14 cellular contexts compared by ENCODE assay signal in genomic region chr2:137975280-137976271, GRCh38. TPM values are rescaled to one million over a fixed set of nuclear protein-coding genes. Genes with fewer than 3 reads are reported as not detected.
A peak's percentile ranks its signal among the peaks of the same experiment; 100 is the strongest.
DNase-seq lines count a peak whose midpoint lies in the region; ATAC-seq, FAIRE-seq and TF ChIP-seq lines count a peak whose summit lies in the region.
"Had no signal": no experiment of that assay in that cellular context is flagged by ENCODE, and none has a peak within 500 bp of the region (broad histone marks: within the 10 kb centered on the region; RNA-seq: fewer than 3 reads in every experiment).

No MANE protein-coding gene starts in this region.

- H3K4me1 ChIP-seq in keratinocyte (ENCODE audit: control insufficient read depth, extremely low read depth, insufficient read depth, low read length): peaks cover 10% of the 10 kb centered on the region
- H3K4me1 ChIP-seq: BE2C, neural progenitor cell had no signal

- H3K4me1 Mint-ChIP-seq in progenitor cell of endocrine pancreas (ENCODE audit: low read depth): peaks cover 40% of the 10 kb centered on the region
- no peaks in the 10 kb centered on the region for H3K4me1 Mint-ChIP-seq in activated T-helper 17 cell treated with anti-CD3 and anti-CD28 coated beads, Interleukin-2, amount 50 U/mL, for 72 hours
- H3K4me1 Mint-ChIP-seq: neural progenitor cell had no signal

- DNase-seq in ELF-1 (ENCODE audit: low read depth, low spot score): peak; percentile 18
- peak; percentile 62 for DNase-seq in NCI-H774 (lab: John Stamatoyannopoulos, UW)
- no peak for DNase-seq in keratinocyte (ENCODE audit: low read depth, low spot score)
- no peak for DNase-seq in progenitor cell of endocrine pancreas (ENCODE audit: low spot score, unreplicated experiment)
- no peak for DNase-seq in coronary artery (ENCODE audit: low spot score)
- DNase-seq: activated CD8-positive, alpha-beta T cell treated with anti-CD3 and anti-CD28 coated beads, Interleukin-2, amount 10 ng/mL, durations not matched to agents 7 days and 5 days; BE2C; cerebellar nuclear complex; T-helper 2 cell had no signal

- peaks cover 3% of the 10 kb centered on the region for H3K36me3 Mint-ChIP-seq in progenitor cell of endocrine pancreas (ENCODE audit: insufficient read depth)
- H3K36me3 Mint-ChIP-seq in activated T-helper 17 cell treated with anti-CD3 and anti-CD28 coated beads, Interleukin-2, amount 50 U/mL, for 72 hours (ENCODE audit: low read depth): no peaks in the 10 kb centered on the region
- H3K36me3 Mint-ChIP-seq: activated naive CD4-positive, alpha-beta T cell treated with anti-CD3 and anti-CD28 coated beads, Interleukin-2, amount 50 U/mL, for 72 hours; neural progenitor cell had no signal

- TF ChIP-seq CTCF in keratinocyte (optimal IDR thresholded peaks at IDR 0.05 in 1 of 3, IDR thresholded peaks at IDR 0.05 in 1 of 3, conservative IDR thresholded peaks at IDR 0.05 in 1 of 3; ENCODE audit: extremely low read depth in 1 of 3, insufficient read depth in 2 of 3, low read length in 3 of 3) (no peak), progenitor cell of endocrine pancreas (IDR thresholded peaks at IDR 0.05; ENCODE audit: unreplicated experiment) (no peak), coronary artery (IDR thresholded peaks at IDR 0.05) (no peak)

- H4K20me1 ChIP-seq in keratinocyte (ENCODE audit: control insufficient read depth, extremely low read depth, insufficient read depth, low read length): no peaks in the 10 kb centered on the region

- dilution Hi-C loops in keratinocyte (cut with MboI; ENCODE audit: extremely low pct_ligation_motif_present, low sequenced_read_pairs): no loop called here

- no peaks in the 10 kb centered on the region for H3K9me3 ChIP-seq in keratinocyte (ENCODE audit: control insufficient read depth, low read depth, low read length)
- H3K9me3 ChIP-seq: BE2C had no signal

- no peak overlapping the region for H3K4me3 ChIP-seq in keratinocyte (ENCODE audit: control insufficient read depth in 2 of 3, extremely low read depth in 1 of 3, insufficient read depth in 2 of 3, low read depth in 1 of 3, low read length in 3 of 3)
- H3K4me3 ChIP-seq in coronary artery: no peak overlapping the region
- H3K4me3 ChIP-seq: neural progenitor cell had no signal

- H3K9ac ChIP-seq in keratinocyte (ENCODE audit: control insufficient read depth, extremely low read depth, insufficient read depth, low read length): no peak overlapping the region
- H3K9ac ChIP-seq: neural progenitor cell had no signal

- H3K4me3 Mint-ChIP-seq in progenitor cell of endocrine pancreas (ENCODE audit: low read depth): peak overlapping the region; percentile 5
- no peak overlapping the region for H3K4me3 Mint-ChIP-seq in activated T-helper 17 cell treated with anti-CD3 and anti-CD28 coated beads, Interleukin-2, amount 50 U/mL, for 72 hours
- H3K4me3 Mint-ChIP-seq: activated CD8-positive, alpha-beta T cell treated with anti-CD3 and anti-CD28 coated beads, Interleukin-2, amount 10 ng/mL, durations not matched to agents 7 days and 5 days; neural progenitor cell had no signal

- no peaks in the 10 kb centered on the region for H3K27me3 ChIP-seq in keratinocyte (ENCODE audit: control insufficient read depth, extremely low read depth, insufficient read depth, low read length)
- H3K27me3 ChIP-seq: BE2C, neural progenitor cell had no signal

- H3K27ac ChIP-seq in keratinocyte (ENCODE audit: control insufficient read depth, insufficient read depth, low read length) (no peak overlapping the region), coronary artery (no peak overlapping the region)
- H3K27ac ChIP-seq: neural progenitor cell had no signal

- no peak overlapping the region for H3K4me2 ChIP-seq in keratinocyte (ENCODE audit: control insufficient read depth, extremely low read depth, insufficient read depth, low read depth, low read length)
- H3K4me2 ChIP-seq: neural progenitor cell had no signal

- peak overlapping the region; percentile 92 for H3K27ac Mint-ChIP-seq in progenitor cell of endocrine pancreas
- no peak overlapping the region for H3K27ac Mint-ChIP-seq in activated T-helper 17 cell treated with anti-CD3 and anti-CD28 coated beads, Interleukin-2, amount 50 U/mL, for 72 hours
- H3K27ac Mint-ChIP-seq: activated CD8-positive, alpha-beta T cell treated with anti-CD3 and anti-CD28 coated beads, Interleukin-2, amount 10 ng/mL, durations not matched to agents 7 days and 5 days; activated naive CD4-positive, alpha-beta T cell treated with anti-CD3 and anti-CD28 coated beads, Interleukin-2, amount 50 U/mL, for 72 hours; neural progenitor cell had no signal

- H3K36me3 ChIP-seq in keratinocyte (ENCODE audit: control insufficient read depth in 2 of 2, extremely low read depth in 1 of 2, insufficient read depth in 2 of 2, low read length in 2 of 2): no peaks in the 10 kb centered on the region
- H3K36me3 ChIP-seq: BE2C, neural progenitor cell had no signal

- no peak overlapping the region for H2AFZ ChIP-seq in keratinocyte (ENCODE audit: control insufficient read depth, low read length)
- H2AFZ ChIP-seq: neural progenitor cell had no signal

- FAIRE-seq in keratinocyte (lab: Jason Lieb, UNC): peak; percentile 20

- H3K9me3 Mint-ChIP-seq in progenitor cell of endocrine pancreas (ENCODE audit: low read depth): peaks cover 3% of the 10 kb centered on the region
- no peaks in the 10 kb centered on the region for H3K9me3 Mint-ChIP-seq in activated T-helper 17 cell treated with anti-CD3 and anti-CD28 coated beads, Interleukin-2, amount 50 U/mL, for 72 hours
- H3K9me3 Mint-ChIP-seq: activated naive CD4-positive, alpha-beta T cell treated with anti-CD3 and anti-CD28 coated beads, Interleukin-2, amount 50 U/mL, for 72 hours; neural progenitor cell had no signal

- H3K9me1 ChIP-seq in keratinocyte (ENCODE audit: control insufficient read depth, extremely low read depth, insufficient read depth, low read length): no peaks in the 10 kb centered on the region

- H3K79me2 ChIP-seq in keratinocyte (ENCODE audit: control insufficient read depth, insufficient read depth, low read length): no peaks in the 10 kb centered on the region

- no peaks in the 10 kb centered on the region for H3K27me3 Mint-ChIP-seq in progenitor cell of endocrine pancreas
- H3K27me3 Mint-ChIP-seq in activated T-helper 17 cell treated with anti-CD3 and anti-CD28 coated beads, Interleukin-2, amount 50 U/mL, for 72 hours: no peaks in the 10 kb centered on the region

- ATAC-seq in activated T-helper 17 cell treated with anti-CD3 and anti-CD28 coated beads, Interleukin-2, amount 50 U/mL, for 72 hours (replicated peaks): no peak
- ATAC-seq in GM18519 (IDR thresholded peaks at IDR 0.05; ENCODE audit: low FRiP score, unreplicated experiment) (no peak), GM19397 (IDR thresholded peaks at IDR 0.05; ENCODE audit: unreplicated experiment) (no peak)
- ATAC-seq: activated CD8-positive, alpha-beta T cell treated with anti-CD3 and anti-CD28 coated beads, Interleukin-2, amount 10 ng/mL, durations not matched to agents 7 days and 5 days; activated naive CD4-positive, alpha-beta T cell treated with anti-CD3 and anti-CD28 coated beads, Interleukin-2, amount 50 U/mL, for 72 hours had no signal

RNA-seq across cellular contexts. Expression of gene HNMT, which starts 11.3 kb away (rescaled TPM):
- polyA plus RNA-seq in keratinocyte: 5.4 to 7.4 TPM (median 6.8 TPM) in 3 replicates
- 1.3 TPM for polyA plus RNA-seq in keratinocyte (2011; ENCODE audit: low read depth)
- polyA plus RNA-seq in keratinocyte (2011; cell fraction: cytosol; rRNA removed): 5.0 and 9.1 TPM in 2 replicates
- 4.7 and 5.8 TPM in 2 replicates for polyA plus RNA-seq in keratinocyte (2011; cell fraction: nucleus; rRNA removed)
- polyA plus RNA-seq in keratinocyte (2012; ENCODE audit: low replicate concordance): 0.66 and 7.2 TPM in 2 replicates
- 2.0 to 5.1 TPM in 2 of 3 replicates, not detected in the other for polyA minus RNA-seq in keratinocyte
- polyA minus RNA-seq in keratinocyte (2011; cell fraction: cytosol; rRNA and poly(A)+ RNA removed): 4.2 TPM
- polyA minus RNA-seq in keratinocyte (2011; cell fraction: nucleus; rRNA and poly(A)+ RNA removed): 1.6 and 4.3 TPM in 2 replicates
- total RNA-seq in progenitor cell of endocrine pancreas: 16.8 and 17.6 TPM in 2 replicates
- total RNA-seq in activated T-helper 17 cell treated with anti-CD3 and anti-CD28 coated beads, Interleukin-2, amount 50 U/mL, for 72 hours: not detected
- total RNA-seq: activated CD8-positive, alpha-beta T cell treated with anti-CD3 and anti-CD28 coated beads, Interleukin-2, amount 10 ng/mL, durations not matched to agents 7 days and 5 days; activated naive CD4-positive, alpha-beta T cell treated with anti-CD3 and anti-CD28 coated beads, Interleukin-2, amount 50 U/mL, for 72 hours had no signal

Comparison
In these comparisons a context has a peak if more than half of its experiments do, and no peak if none do; other contexts are left out.
1. DNase-seq: peak in ELF-1 (single experiment) and NCI-H774 (single experiment); none in keratinocyte (single experiment), progenitor cell of endocrine pancreas (single experiment) and coronary artery (single experiment).
2. RNA of gene HNMT, which starts 11.3 kb away (total RNA-seq): 16.8 to 17.6 TPM in progenitor cell of endocrine pancreas; not detected in activated T-helper 17 cell treated with anti-CD3 and anti-CD28 coated beads, Interleukin-2, amount 50 U/mL, for 72 hours; every median in the first group is over 10 times any median in the second.